8 cellular contexts compared by ENCODE assay signal in genomic region chr19:16088351-16088984, GRCh38. TPM values are rescaled to one million over a fixed set of nuclear protein-coding genes. Genes with fewer than 3 reads are reported as not detected.
DNase-seq lines count a peak whose midpoint lies in the region; ATAC-seq, FAIRE-seq and TF ChIP-seq lines count a peak whose summit lies in the region.
"Had no signal": no experiment of that assay in that cellular context is flagged by ENCODE, and none has a peak within 500 bp of the region (broad histone marks: within the 10 kb centered on the region; RNA-seq: fewer than 3 reads in every experiment).

No MANE protein-coding gene starts in this region.

- no peak overlapping the region for H4K91ac ChIP-seq in H9 (ENCODE audit: insufficient read length, low read depth, low read length)

- no peak overlapping the region for H3K4me3 Mint-ChIP-seq in H9
- H3K4me3 Mint-ChIP-seq in activated T-helper 2 cell treated with anti-CD3 and anti-CD28 coated beads, Interferon-gamma antibody, Interleukin-2, Interleukin-4, amounts not matched to agents 10 μg/mL and 5 μg/mL and 100 μg/mL, durations not matched to agents 14 hours and 24 hours and 36 hours (ENCODE audit: low read depth), result no peak overlapping the region
- H3K4me3 Mint-ChIP-seq in stimulated activated naive B cell treated with anti-CD40 and anti-IgM and Interleukin-4, amounts not matched to agents 10 μg/mL and 1 μg/mL and 100 μg/mL, for 72 hours, result no peak overlapping the region
- no peak overlapping the region for H3K4me3 Mint-ChIP-seq in effector memory CD8-positive, alpha-beta T cell

- WGBS in H9 (ENCODE audit: extremely low coverage, insufficient read length, low lambda C conversion rate), result no CpG with 5 or more reads among the region's 16 CpGs

- peak; percentile 62 for ATAC-seq in left colon
- no peak for ATAC-seq in stimulated activated naive B cell treated with anti-CD40 and anti-IgM and Interleukin-4, amounts not matched to agents 10 μg/mL and 1 μg/mL and 100 μg/mL, for 72 hours (replicated peaks)
- no peak for ATAC-seq in effector memory CD8-positive, alpha-beta T cell (replicated peaks)

- H3K4me2 ChIP-seq in H9 (ENCODE audit: insufficient read depth, insufficient read length, low read length), result no peak overlapping the region

- H3K4ac ChIP-seq in H9 (ENCODE audit: low read depth, low read length), result no peak overlapping the region

- no peak overlapping the region for H3K18ac ChIP-seq in H9 (ENCODE audit: insufficient read length, low read depth, low read length)

- no peak overlapping the region for H3K9ac ChIP-seq in H9 (ENCODE audit: extremely low read depth, insufficient read length, low read length)

- peak; percentile 22; the same call in 1 of the 3 replicates for TF ChIP-seq CTCF in H9 (conservative IDR thresholded peaks at IDR 0.05)

- H3K23ac ChIP-seq in H9 (ENCODE audit: insufficient read length, low read depth, low read length), result no peak overlapping the region

- no peaks in the 10 kb centered on the region for H3K4me1 Mint-ChIP-seq in H9
- H3K4me1 Mint-ChIP-seq in activated T-helper 2 cell treated with anti-CD3 and anti-CD28 coated beads, Interferon-gamma antibody, Interleukin-2, Interleukin-4, amounts not matched to agents 10 μg/mL and 5 μg/mL and 100 μg/mL, durations not matched to agents 14 hours and 24 hours and 36 hours (ENCODE audit: low read depth), result peaks cover 40% of the 10 kb centered on the region
- H3K4me1 Mint-ChIP-seq in stimulated activated naive B cell treated with anti-CD40 and anti-IgM and Interleukin-4, amounts not matched to agents 10 μg/mL and 1 μg/mL and 100 μg/mL, for 72 hours, result peaks cover 26 to 50% of the 10 kb centered on the region in 2 donors
- H3K4me1 Mint-ChIP-seq in effector memory CD8-positive, alpha-beta T cell (ENCODE audit: low read depth in 2 of 2), result peaks cover 18 to 25% of the 10 kb centered on the region in 2 donors

- no peaks in the 10 kb centered on the region for H3K9me3 Mint-ChIP-seq in H9
- no peaks in the 10 kb centered on the region for H3K9me3 Mint-ChIP-seq in activated T-helper 2 cell treated with anti-CD3 and anti-CD28 coated beads, Interferon-gamma antibody, Interleukin-2, Interleukin-4, amounts not matched to agents 10 μg/mL and 5 μg/mL and 100 μg/mL, durations not matched to agents 14 hours and 24 hours and 36 hours
- H3K9me3 Mint-ChIP-seq in stimulated activated naive B cell treated with anti-CD40 and anti-IgM and Interleukin-4, amounts not matched to agents 10 μg/mL and 1 μg/mL and 100 μg/mL, for 72 hours, result no peaks in the 10 kb centered on the region
- no peaks in the 10 kb centered on the region for H3K9me3 Mint-ChIP-seq in effector memory CD8-positive, alpha-beta T cell

- peaks cover 4% of the 10 kb centered on the region for H3K79me1 ChIP-seq in H9 (ENCODE audit: insufficient read depth, low read depth, low read length, poor library complexity, severe bottlenecking)

- H3K23me2 ChIP-seq in H9 (ENCODE audit: insufficient read length, low read depth, low read length, poor library complexity, severe bottlenecking), result no peaks in the 10 kb centered on the region

- H4K8ac ChIP-seq in H9 (replicated peaks; ENCODE audit: insufficient read length, low read depth, low read length), result no peak overlapping the region

- H2BK15ac ChIP-seq in H9 (ENCODE audit: low read depth, low read length), result no peak overlapping the region

- no peaks in the 10 kb centered on the region for H3K27me3 Mint-ChIP-seq in H9 (ENCODE audit: low read depth)
- no peaks in the 10 kb centered on the region for H3K27me3 Mint-ChIP-seq in activated T-helper 2 cell treated with anti-CD3 and anti-CD28 coated beads, Interferon-gamma antibody, Interleukin-2, Interleukin-4, amounts not matched to agents 10 μg/mL and 5 μg/mL and 100 μg/mL, durations not matched to agents 14 hours and 24 hours and 36 hours (ENCODE audit: low read depth)
- H3K27me3 Mint-ChIP-seq in stimulated activated naive B cell treated with anti-CD40 and anti-IgM and Interleukin-4, amounts not matched to agents 10 μg/mL and 1 μg/mL and 100 μg/mL, for 72 hours, result no peaks in the 10 kb centered on the region
- no peaks in the 10 kb centered on the region for H3K27me3 Mint-ChIP-seq in effector memory CD8-positive, alpha-beta T cell

- no peaks in the 10 kb centered on the region for H3K27me3 ChIP-seq in H9 (ENCODE audit: insufficient read depth, low read length)

- no peak for FAIRE-seq in frontal cortex (lab: Jason Lieb, UNC)

- peaks cover 5% of the 10 kb centered on the region; the same call in 1 of the 2 replicates for H3K79me2 ChIP-seq in H9 (ENCODE audit: insufficient read depth, low read length)

- no peak overlapping the region for H2BK20ac ChIP-seq in H9 (ENCODE audit: low read depth, low read length, poor library complexity, severe bottlenecking)

- H2BK5ac ChIP-seq in H9 (ENCODE audit: insufficient read length, low read length), result no peak overlapping the region

- no peak overlapping the region for H3T11ph ChIP-seq in H9 (ENCODE audit: low read length)

- no peaks in the 10 kb centered on the region for H3K4me1 ChIP-seq in H9 (ENCODE audit: insufficient read depth, low read length)

- peaks cover 70 to 98% (median 95%) of the 10 kb centered on the region in 3 experiments for H3K36me3 Mint-ChIP-seq in H9 (ENCODE audit: insufficient read depth in 1 of 3, low read depth in 3 of 3)
- peaks cover 96% of the 10 kb centered on the region for H3K36me3 Mint-ChIP-seq in activated T-helper 2 cell treated with anti-CD3 and anti-CD28 coated beads, Interferon-gamma antibody, Interleukin-2, Interleukin-4, amounts not matched to agents 10 μg/mL and 5 μg/mL and 100 μg/mL, durations not matched to agents 14 hours and 24 hours and 36 hours (ENCODE audit: low read depth)
- peaks cover 65 to 75% of the 10 kb centered on the region in 2 donors for H3K36me3 Mint-ChIP-seq in stimulated activated naive B cell treated with anti-CD40 and anti-IgM and Interleukin-4, amounts not matched to agents 10 μg/mL and 1 μg/mL and 100 μg/mL, for 72 hours
- peaks cover 100% of the 10 kb centered on the region for H3K36me3 Mint-ChIP-seq in effector memory CD8-positive, alpha-beta T cell (ENCODE audit: insufficient read depth)

- no peak overlapping the region for H3K27ac ChIP-seq in H9 (ENCODE audit: insufficient read length, low read depth, low read length)

- no peak overlapping the region for H2BK120ac ChIP-seq in H9 (ENCODE audit: low read depth, low read length, poor library complexity, severe bottlenecking)

- H3K56ac ChIP-seq in H9 (ENCODE audit: insufficient read length, low read depth, low read length), result no peak overlapping the region

- H4K20me1 ChIP-seq in H9 (ENCODE audit: control insufficient read depth, insufficient read depth, insufficient read length), result no peaks in the 10 kb centered on the region

- no peak for DNase-seq in H9
- DNase-seq in activated T-helper 2 cell treated with anti-CD3 and anti-CD28 coated beads, Interferon-gamma antibody, Interleukin-2, Interleukin-4, amounts not matched to agents 10 μg/mL and 5 μg/mL and 100 μg/mL, durations not matched to agents 14 hours and 24 hours and 36 hours (ENCODE audit: low spot score), result no peak
- DNase-seq in left colon, result peak in 1 of 2 donors; percentile 67
- no peak for DNase-seq in stimulated activated naive B cell treated with anti-CD40 and anti-IgM and Interleukin-4, amounts not matched to agents 10 μg/mL and 1 μg/mL and 100 μg/mL, for 72 hours
- no peak for DNase-seq in effector memory CD8-positive, alpha-beta T cell
- no peak for DNase-seq in NCI-H187 (lab: John Stamatoyannopoulos, UW)
- no peak for DNase-seq in frontal cortex (ENCODE audit: low spot score in 2 of 2)
- DNase-seq: NCI-H1436 had no signal

- H3K27ac Mint-ChIP-seq in H9, result peak overlapping the region in 2 of 3 experiments; percentile 81 to 87; a peak in 3 of 7 replicates
- peak overlapping the region; percentile 51 for H3K27ac Mint-ChIP-seq in activated T-helper 2 cell treated with anti-CD3 and anti-CD28 coated beads, Interferon-gamma antibody, Interleukin-2, Interleukin-4, amounts not matched to agents 10 μg/mL and 5 μg/mL and 100 μg/mL, durations not matched to agents 14 hours and 24 hours and 36 hours
- H3K27ac Mint-ChIP-seq in stimulated activated naive B cell treated with anti-CD40 and anti-IgM and Interleukin-4, amounts not matched to agents 10 μg/mL and 1 μg/mL and 100 μg/mL, for 72 hours, result peak overlapping the region; percentile 47
- peak overlapping the region in 1 of 2 donors; percentile 59 for H3K27ac Mint-ChIP-seq in effector memory CD8-positive, alpha-beta T cell

- H2AFZ ChIP-seq in H9 (ENCODE audit: low read length), result no peak overlapping the region

- no peaks in the 10 kb centered on the region for H3K9me3 ChIP-seq in H9 (ENCODE audit: control insufficient read depth, low read depth, low read length)

- H3K14ac ChIP-seq in H9 (ENCODE audit: insufficient read depth, low read length), result no peak overlapping the region

- intact Hi-C loops in activated T-helper 2 cell treated with anti-CD3 and anti-CD28 coated beads, Interferon-gamma antibody, Interleukin-2, Interleukin-4, amounts not matched to agents 10 μg/mL and 5 μg/mL and 100 μg/mL, durations not matched to agents 14 hours and 24 hours and 36 hours (cut with micrococcal nuclease), result loop anchor here (10.0 kb wide), 1 partner anchor 476 kb away; no protein-coding TSS in a partner anchor
- intact Hi-C loops in left colon (cut with DNase I, micrococcal nuclease), result no loop called here

- no peak overlapping the region for H2BK12ac ChIP-seq in H9 (ENCODE audit: insufficient read length, low read depth, low read length)

- H2AK5ac ChIP-seq in H9 (ENCODE audit: insufficient read length, low read length), result no peak overlapping the region

- no peak overlapping the region for H4K5ac ChIP-seq in H9 (ENCODE audit: insufficient read length, low read depth, low read length)

RNA-seq across cellular contexts. Expression of gene TPM4, which starts 12.2 kb away (rescaled TPM):
- total RNA-seq in H9 (2021) (431 TPM in 2 replicates), left colon (100 to 1,000 TPM; 280 to 300 TPM), frontal cortex (86.0 TPM)
- total RNA-seq in activated T-helper 2 cell treated with anti-CD3 and anti-CD28 coated beads, Interferon-gamma antibody, Interleukin-2, Interleukin-4, amounts not matched to agents 10 μg/mL and 5 μg/mL and 100 μg/mL, durations not matched to agents 14 hours and 24 hours and 36 hours, result 507 and 520 TPM in 2 replicates

RNA-seq across cellular contexts. Expression of gene RAB8A, which starts 23.2 kb away (rescaled TPM):
- total RNA-seq in H9 (2021), result 93.8 and 103 TPM in 2 replicates
- total RNA-seq in activated T-helper 2 cell treated with anti-CD3 and anti-CD28 coated beads, Interferon-gamma antibody, Interleukin-2, Interleukin-4, amounts not matched to agents 10 μg/mL and 5 μg/mL and 100 μg/mL, durations not matched to agents 14 hours and 24 hours and 36 hours, result 256 and 261 TPM in 2 replicates
- total RNA-seq in left colon, result 100 to 1,000 TPM; 143 to 172 TPM
- 45.2 TPM for total RNA-seq in frontal cortex

RNA-seq across cellular contexts. Expression of gene HSH2D, which starts 55.0 kb away (rescaled TPM):
- 1.8 and 2.3 TPM in 2 replicates for total RNA-seq in H9 (2021)
- 42.3 and 43.5 TPM in 2 replicates for total RNA-seq in activated T-helper 2 cell treated with anti-CD3 and anti-CD28 coated beads, Interferon-gamma antibody, Interleukin-2, Interleukin-4, amounts not matched to agents 10 μg/mL and 5 μg/mL and 100 μg/mL, durations not matched to agents 14 hours and 24 hours and 36 hours
- 10 to 100 TPM; 18.8 to 24.3 TPM for total RNA-seq in left colon
- under 0.01 TPM for total RNA-seq in frontal cortex
